ENCODE assay signal across 34 cellular contexts in genomic region chr3:166481340-166481739, GRCh38.
"Had no signal": no experiment of that assay in that cellular context is flagged by ENCODE, and none has a peak within 500 bp of the region (broad histone marks: within the 10 kb centered on the region; RNA-seq: fewer than 3 reads in every experiment).

No MANE protein-coding gene starts in this region.

- H3K4me3 ChIP-seq: MG63 had no signal

- H3K36me3 ChIP-seq: MG63 had no signal

- DNase-seq: Karpas-422, Kasumi-1, MG63, MM.1S, MV-4-11, NCI-H1048, NCI-H1092, NCI-H1092 treated with DMSO at 0.1 percent for 48 hours, NCI-H1105, NCI-H1105 treated with DMSO at 0.1 percent for 48 hours, NCI-H1417, NCI-H1417 treated with DMSO at 0.1 percent for 48 hours, NCI-H1436, NCI-H1436 treated with DMSO at 0.1 percent for 48 hours, NCI-H146, NCI-H1694, NCI-H1694 treated with DMSO at 0.1 percent for 48 hours, NCI-H187, NCI-H187 treated with DMSO at 0.1 percent for 48 hours, NCI-H1930, NCI-H2029, NCI-H2029 treated with DMSO at 0.1 percent for 48 hours, NCI-H2081, NCI-H2081 treated with DMSO at 0.1 percent for 48 hours, NCI-H2107, NCI-H2171, NCI-H2171 treated with DMSO at 0.1 percent for 48 hours, NCI-H2227 treated with DMSO at 0.1 percent for 48 hours, NCI-H226, NCI-H345, NCI-H446, NCI-H446 treated with DMSO at 0.1 percent for 48 hours, NCI-H510A, NCI-H510A treated with DMSO at 0.1 percent for 48 hours had no signal

- H3K27me3 ChIP-seq: MG63 had no signal

- H3K9me3 ChIP-seq: MG63 had no signal
